In genomic region chr10:123996302-123996701, GRCh38 we compare ENCODE assay signal across 12 cellular contexts.
DNase-seq lines count a peak whose midpoint lies in the region; ATAC-seq and TF ChIP-seq lines count a peak whose summit lies in the region.
"Had no signal": no experiment of that assay in that cellular context is flagged by ENCODE, and none has a peak within 500 bp of the region (broad histone marks: within the 10 kb centered on the region; RNA-seq: fewer than 3 reads in every experiment).

No MANE protein-coding gene starts in this region.

- H3K4me1 ChIP-seq in Caco-2 (peaks cover 9% of the 10 kb centered on the region; the same call in 1 of the 2 replicates), gastrocnemius medialis (peaks cover 0 to 16% of the 10 kb centered on the region in 2 donors)

- H3K27ac Mint-ChIP-seq in Caco-2 (ENCODE audit: unreplicated experiment): no peak overlapping the region
- H3K27ac Mint-ChIP-seq: activated CD8-positive, alpha-beta T cell treated with anti-CD3 and anti-CD28 coated beads, Interleukin-2, amount 10 ng/mL, durations not matched to agents 7 days and 5 days had no signal

- ATAC-seq in gastrocnemius medialis: no peak
- ATAC-seq in HG02610 (IDR thresholded peaks at IDR 0.05; ENCODE audit: unreplicated experiment): no peak
- no peak for ATAC-seq in GM18502 (IDR thresholded peaks at IDR 0.05; ENCODE audit: poor library complexity, unreplicated experiment)
- ATAC-seq: activated CD8-positive, alpha-beta T cell treated with anti-CD3 and anti-CD28 coated beads, Interleukin-2, amount 10 ng/mL, durations not matched to agents 7 days and 5 days had no signal

- DNase-seq in Caco-2: no peak
- peak; percentile 45 for DNase-seq in NCI-H774 (lab: John Stamatoyannopoulos, UW)
- peak; percentile 15 for DNase-seq in epithelial cell of esophagus (ENCODE audit: low read depth)
- DNase-seq in posterior vena cava (ENCODE audit: low spot score): peak; percentile 30
- no peak for DNase-seq in gastrocnemius medialis
- no peak for DNase-seq in KBM-7

- H3K27ac ChIP-seq in gastrocnemius medialis: no peak overlapping the region
- H3K27ac ChIP-seq: pancreas, SK-N-MC, suprapubic skin had no signal

- no TSS peak for BruUV-seq in Caco-2 (replicated peaks; lab: Mats Ljungman, UMichigan)

- in situ Hi-C loops in gastrocnemius medialis (cut with MboI; ENCODE audit: low sequenced_read_pairs in 4 of 4): loop anchor here in 3 of 4 donors (5.0 to 10.0 kb wide), 2 partner anchors 268 to 391 kb away; no protein-coding TSS in a partner anchor
- in situ Hi-C loops in KBM-7 (cut with MboI; ENCODE audit: low pct_unique_long_range_greater_than_20kb, low sequenced_read_pairs): no loop called here

- H3K9me3 Mint-ChIP-seq in Caco-2 (ENCODE audit: unreplicated experiment): no peaks in the 10 kb centered on the region

- H3K36me3 ChIP-seq in Caco-2 (ENCODE audit: control insufficient read depth, insufficient read depth, low read length): no peaks in the 10 kb centered on the region
- no peaks in the 10 kb centered on the region for H3K36me3 ChIP-seq in gastrocnemius medialis
- H3K36me3 ChIP-seq: pancreas, suprapubic skin had no signal

- H3K4me3 ChIP-seq in Caco-2 (ENCODE audit: low read depth, low read length) (no peak overlapping the region), epithelial cell of esophagus (ENCODE audit: low read length) (no peak overlapping the region), gastrocnemius medialis (no peak overlapping the region)
- H3K4me3 ChIP-seq: SK-N-MC, suprapubic skin had no signal

- H3K27me3 Mint-ChIP-seq in Caco-2 (ENCODE audit: insufficient read depth, unreplicated experiment): peaks cover 6% of the 10 kb centered on the region

- TF ChIP-seq CTCF in Caco-2 (IDR thresholded peaks at IDR 0.05; ENCODE audit: insufficient read depth in 1 of 2, low read depth in 1 of 2, low read length in 1 of 2, severe bottlenecking in 1 of 2, unreplicated experiment in 1 of 2): no peak
- TF ChIP-seq CTCF in epithelial cell of esophagus (IDR thresholded peaks at IDR 0.05; ENCODE audit: insufficient read depth, low read depth, low read length, missing control alignments): no peak
- no peak for TF ChIP-seq CTCF in gastrocnemius medialis (IDR thresholded peaks at IDR 0.05 in 4 of 5, conservative IDR thresholded peaks at IDR 0.05 in 1 of 5)

- H3K27me3 ChIP-seq in Caco-2 (replicated peaks; ENCODE audit: control insufficient read depth, insufficient read depth, low read length): no peaks in the 10 kb centered on the region
- peaks cover 8 to 18% (median 17%) of the 10 kb centered on the region in 3 donors for H3K27me3 ChIP-seq in gastrocnemius medialis

- H3K9me3 ChIP-seq in Caco-2 (no peaks in the 10 kb centered on the region), gastrocnemius medialis (no peaks in the 10 kb centered on the region)
- H3K9me3 ChIP-seq: pancreas, suprapubic skin had no signal

- H3K4me1 Mint-ChIP-seq in Caco-2 (ENCODE audit: low read depth, unreplicated experiment): peaks cover 13% of the 10 kb centered on the region

- peak overlapping the region; percentile 67 for H3K4me3 Mint-ChIP-seq in Caco-2 (ENCODE audit: unreplicated experiment)
- H3K4me3 Mint-ChIP-seq: activated CD8-positive, alpha-beta T cell treated with anti-CD3 and anti-CD28 coated beads, Interleukin-2, amount 10 ng/mL, durations not matched to agents 7 days and 5 days had no signal

- CTCF ChIA-PET in Caco-2 (lab: Charles Lee): interaction anchor here (1.3 to 2.7 kb wide), 4 partner anchors 94 to 407 kb away, joined by 3 to 68 read pairs (median 4); no protein-coding TSS in a partner anchor

- TF ChIP-seq POLR2A in gastrocnemius medialis (IDR thresholded peaks at IDR 0.05): no peak

- peaks cover 24% of the 10 kb centered on the region for H3K36me3 Mint-ChIP-seq in Caco-2 (ENCODE audit: insufficient read depth, unreplicated experiment)

- POLR2A ChIA-PET in Caco-2 (lab: Charles Lee): no interaction called here

- intact Hi-C loops in Caco-2 (cut with micrococcal nuclease; ENCODE audit: unreplicated experiment): loop anchor here (5.0 kb wide), 2 partner anchors 96 to 506 kb away; partner anchors contain the start of gene CHST15
- intact Hi-C loops in posterior vena cava (cut with DNase I): loop anchor here in 1 of 2 donors (5.0 kb wide), 1 partner anchor 391 kb away; no protein-coding TSS in a partner anchor
- intact Hi-C loops in gastrocnemius medialis (cut with DNase I; ENCODE audit: low total_unique reads): loop anchor here (5.0 to 10.0 kb wide), 2 partner anchors 98 to 156 kb away; partner anchors contain the start of gene CHST15

Comparison
In these comparisons a context has a peak if more than half of its experiments do, and no peak if none do; other contexts are left out.
1. DNase-seq: peak in NCI-H774 (single experiment), epithelial cell of esophagus (single experiment) and posterior vena cava (single experiment); none in Caco-2 (0 of 2), gastrocnemius medialis (0 of 2) and KBM-7 (single experiment).